In genomic region chr22:36409067-36409466, GRCh38 we compare ENCODE assay signal across 12 cellular contexts. TPM values are rescaled to one million over a fixed set of nuclear protein-coding genes. Genes with fewer than 3 reads are reported as not detected.
DNase-seq lines count a peak whose midpoint lies in the region; ATAC-seq and TF ChIP-seq lines count a peak whose summit lies in the region.
"Had no signal": no experiment of that assay in that cellular context is flagged by ENCODE, and none has a peak within 500 bp of the region (broad histone marks: within the 10 kb centered on the region; RNA-seq: fewer than 3 reads in every experiment).

No MANE protein-coding gene starts in this region.

- intact Hi-C loops in breast epithelium (cut with DNase I; ENCODE audit: low total_unique reads): no loop called here
- intact Hi-C loops in MCF 10A (cut with micrococcal nuclease): no loop called here

- no peak overlapping the region for H3K4me3 Mint-ChIP-seq in MCF 10A (ENCODE audit: unreplicated experiment)
- H3K4me3 Mint-ChIP-seq in WTC11: peak overlapping the region; percentile 88

- no peak for TF ChIP-seq EP300 in suprapubic skin (IDR thresholded peaks at IDR 0.05)

- H3K4me1 Mint-ChIP-seq in MCF 10A (ENCODE audit: insufficient read depth, unreplicated experiment) (peaks cover 26% of the 10 kb centered on the region), WTC11 (peaks cover 16% of the 10 kb centered on the region)

- TF ChIP-seq POLR2A in breast epithelium (IDR thresholded peaks at IDR 0.05) (no peak), suprapubic skin (IDR thresholded peaks at IDR 0.05) (no peak)

- H3K4ac ChIP-seq in mesenchymal stem cell (ENCODE audit: low read depth in 1 of 2, low read length in 2 of 2): peak overlapping the region in 1 of 2 experiments; percentile 36

- peak overlapping the region; percentile 10 to 80 for H2BK12ac ChIP-seq in mesenchymal stem cell (ENCODE audit: low read length in 2 of 2)

- no peak overlapping the region for H2BK120ac ChIP-seq in mesenchymal stem cell (ENCODE audit: low read depth, low read length)

- no peak overlapping the region for H3K14ac ChIP-seq in mesenchymal stem cell (ENCODE audit: low read length in 2 of 2)

- DNase-seq in breast epithelium (ENCODE audit: low spot score in 2 of 2) (no peak), MCF 10A (ENCODE audit: unreplicated experiment) (no peak), WTC11 (ENCODE audit: low spot score) (no peak), mesenchymal stem cell (no peak), suprapubic skin (ENCODE audit: low spot score in 2 of 2) (no peak), inferior parietal cortex (ENCODE audit: extremely low spot score) (no peak), NCI-H2227 treated with DMSO at 0.1 percent for 48 hours (lab: John Stamatoyannopoulos, UW) (no peak)
- DNase-seq: AML-193; NCI-H524; stimulated activated CD4-positive, alpha-beta T cell treated with anti-CD3 and anti-CD28 coated beads, Interleukin-4, amount 100 ng/mL, for 1 hour; tibial artery had no signal

- H3K9me3 ChIP-seq in breast epithelium (no peaks in the 10 kb centered on the region), mesenchymal stem cell (ENCODE audit: control insufficient read depth, low read length) (no peaks in the 10 kb centered on the region), suprapubic skin (no peaks in the 10 kb centered on the region)
- H3K9me3 ChIP-seq: tibial artery had no signal

- peak overlapping the region; percentile 75 for H2BK15ac ChIP-seq in mesenchymal stem cell (ENCODE audit: low read depth, poor library complexity, severe bottlenecking)

- no peaks in the 10 kb centered on the region for H3K36me3 ChIP-seq in breast epithelium
- H3K36me3 ChIP-seq in mesenchymal stem cell (ENCODE audit: control insufficient read depth in 1 of 2, insufficient read depth in 2 of 2, low read depth in 1 of 2, low read length in 2 of 2): no peaks in the 10 kb centered on the region
- H3K36me3 ChIP-seq in suprapubic skin: no peaks in the 10 kb centered on the region
- H3K36me3 ChIP-seq: tibial artery had no signal

- H3K4me1 ChIP-seq in breast epithelium (no peaks in the 10 kb centered on the region), mesenchymal stem cell (ENCODE audit: control insufficient read depth, insufficient read depth, low read depth, low read length) (peaks cover 22% of the 10 kb centered on the region), suprapubic skin (peaks cover 13% of the 10 kb centered on the region)

- no peak overlapping the region for H3K23ac ChIP-seq in mesenchymal stem cell (ENCODE audit: low read length in 2 of 2)

- no TSS peak for BruUV-seq in MCF 10A (replicated peaks; lab: Mats Ljungman, UMichigan)

- POLR2A ChIA-PET in MCF 10A (lab: Yijun Ruan, JAX) (interaction anchor here (2.0 to 3.4 kb wide), 4 partner anchors 21 to 81 kb away, joined by 8 to 57 read pairs (median 11); partner anchors contain the start of gene MYH9), WTC11 (lab: Charles Lee) (interaction anchor here (0.7 to 2.7 kb wide), 5 partner anchors 13 to 50 kb away, joined by 3 to 17 read pairs (median 7); partner anchors contain the start of gene MYH9)

- H3K79me1 ChIP-seq in mesenchymal stem cell (replicated peaks; ENCODE audit: low read length, poor library complexity, severe bottlenecking): peaks cover 2% of the 10 kb centered on the region

- H3K9me3 Mint-ChIP-seq in MCF 10A (ENCODE audit: unreplicated experiment) (no peaks in the 10 kb centered on the region), WTC11 (no peaks in the 10 kb centered on the region)

- H3K18ac ChIP-seq in mesenchymal stem cell (ENCODE audit: low read depth in 1 of 2, low read length in 2 of 2): no peak overlapping the region

- no peak overlapping the region for H2BK5ac ChIP-seq in mesenchymal stem cell (ENCODE audit: low read depth, low read length, poor library complexity, severe bottlenecking)

- no peak overlapping the region for H2AFZ ChIP-seq in mesenchymal stem cell (ENCODE audit: low read depth, low read length)

- WGBS in mesenchymal stem cell: 56% methylated on average over 2 of the region's 2 CpGs
- 58% methylated on average over 2 of the region's 2 CpGs for whole genome bisulfite sequencing in suprapubic skin

- CTCF ChIA-PET in MCF 10A (lab: Yijun Ruan, JAX): interaction anchor here (1.5 kb wide), 1 partner anchor 62 kb away, joined by 4 read pairs; no protein-coding TSS in a partner anchor
- CTCF ChIA-PET in WTC11 (lab: Charles Lee): no interaction called here

- H4K91ac ChIP-seq in mesenchymal stem cell (ENCODE audit: low read length): no peak overlapping the region

- H3K27me3 ChIP-seq in breast epithelium (no peaks in the 10 kb centered on the region), mesenchymal stem cell (ENCODE audit: control insufficient read depth in 1 of 2, insufficient read depth in 1 of 2, low read length in 2 of 2) (no peaks in the 10 kb centered on the region), suprapubic skin (no peaks in the 10 kb centered on the region)
- H3K27me3 ChIP-seq: tibial artery had no signal

- H3K9ac ChIP-seq in mesenchymal stem cell (ENCODE audit: low read length): no peak overlapping the region

- H3K36me3 Mint-ChIP-seq in MCF 10A (ENCODE audit: insufficient read depth, unreplicated experiment) (no peaks in the 10 kb centered on the region), WTC11 (no peaks in the 10 kb centered on the region)

- H3K4me3 ChIP-seq in breast epithelium (no peak overlapping the region), mesenchymal stem cell (ENCODE audit: insufficient read depth in 1 of 2, low read depth in 1 of 2, low read length in 2 of 2) (no peak overlapping the region), suprapubic skin (no peak overlapping the region)

- peak overlapping the region; percentile 76 for H2AK5ac ChIP-seq in mesenchymal stem cell (ENCODE audit: low read length, severe bottlenecking)

- peak overlapping the region; percentile 92 to 96 for H3K27ac ChIP-seq in breast epithelium
- H3K27ac ChIP-seq in mesenchymal stem cell (ENCODE audit: low read length, poor library complexity, severe bottlenecking): no peak overlapping the region
- peak overlapping the region; percentile 81 for H3K27ac ChIP-seq in suprapubic skin

- H3K27ac Mint-ChIP-seq in MCF 10A (ENCODE audit: low read depth, unreplicated experiment): no peak overlapping the region
- H3K27ac Mint-ChIP-seq in WTC11: peak overlapping the region; percentile 97

- no peak overlapping the region for H4K8ac ChIP-seq in mesenchymal stem cell (ENCODE audit: low read length)

- H3K27me3 Mint-ChIP-seq in MCF 10A (ENCODE audit: insufficient read depth, unreplicated experiment): no peaks in the 10 kb centered on the region
- no peaks in the 10 kb centered on the region for H3K27me3 Mint-ChIP-seq in WTC11 (ENCODE audit: low read depth)

- ATAC-seq in WTC11 (no peak), GM18511 (IDR thresholded peaks at IDR 0.05; ENCODE audit: unreplicated experiment) (no peak)

- TF ChIP-seq CTCF in breast epithelium (IDR thresholded peaks at IDR 0.05) (no peak), MCF 10A (IDR thresholded peaks at IDR 0.05; ENCODE audit: unreplicated experiment) (no peak), WTC11 (IDR thresholded peaks at IDR 0.05) (no peak), suprapubic skin (IDR thresholded peaks at IDR 0.05) (no peak)

- H3K4me2 ChIP-seq in mesenchymal stem cell (ENCODE audit: low read length, poor library complexity, severe bottlenecking): no peak overlapping the region

TF ChIP-seq in WTC11, 78 proteins besides CTCF, POLR2A, EP300 and RAD21 (continues in another document):
- no peak for TF ChIP-seq ZNF138 (CRISPR knock-in tag; conservative IDR thresholded peaks at IDR 0.05)
- no peak for TF ChIP-seq TCF7 (CRISPR knock-in tag; IDR thresholded peaks at IDR 0.05; ENCODE audit: low read depth)
- no peak for TF ChIP-seq ATF1 (CRISPR knock-in tag; IDR thresholded peaks at IDR 0.05)
- no peak for TF ChIP-seq SP1 (CRISPR knock-in tag; conservative IDR thresholded peaks at IDR 0.05)
- TF ChIP-seq ZNF532 (CRISPR knock-in tag; IDR thresholded peaks at IDR 0.05; ENCODE audit: borderline replicate concordance): no peak
- no peak for TF ChIP-seq FOXJ3 (CRISPR knock-in tag; IDR thresholded peaks at IDR 0.05; ENCODE audit: borderline replicate concordance)
- no peak for TF ChIP-seq SOX15 (CRISPR knock-in tag; IDR thresholded peaks at IDR 0.05)

RNA-seq across cellular contexts. Expression of gene MYH9, which starts 21.3 kb away (rescaled TPM):
- total RNA-seq in breast epithelium: 100 to 1,000 TPM; 169 to 392 (median 268) TPM
- total RNA-seq in MCF 10A (2022): 643 and 653 TPM in 2 replicates
- 272 to 288 TPM (median 277 TPM) in 3 replicates for total RNA-seq in WTC11 (2021)
- 369 TPM for polyA plus RNA-seq in mesenchymal stem cell (2013, experiment 1 of 2)
- polyA plus RNA-seq in mesenchymal stem cell (2013, experiment 2 of 2): 336 TPM
- total RNA-seq in suprapubic skin: 100 to 1,000 TPM; 284 to 323 (median 294) TPM
